In genomic region chr2:120434909-120435308, GRCh38 we compare ENCODE assay signal across 17 cellular contexts.
"Had no signal": no experiment of that assay in that cellular context is flagged by ENCODE, and none has a peak within 500 bp of the region (broad histone marks: within the 10 kb centered on the region; RNA-seq: fewer than 3 reads in every experiment).

No MANE protein-coding gene starts in this region.

- H3K9me3 ChIP-seq: left ventricle myocardium inferior, psoas muscle, transverse colon had no signal

- ATAC-seq: effector memory CD8-positive, alpha-beta T cell; right cardiac atrium had no signal

- H3K4me3 ChIP-seq: left ventricle myocardium inferior, psoas muscle, transverse colon had no signal

- H3K4me1 ChIP-seq: left ventricle myocardium inferior, psoas muscle, transverse colon had no signal

- H3K27ac ChIP-seq: left ventricle myocardium inferior, psoas muscle, transverse colon had no signal

- H3K36me3 ChIP-seq: left ventricle myocardium inferior, transverse colon had no signal

- DNase-seq: activated CD4-positive, alpha-beta T cell treated with anti-CD3 and anti-CD28 coated beads, Interleukin-2, amount 10 ng/mL, durations not matched to agents 24 days and 14 days; activated CD4-positive, CD25-positive, alpha-beta regulatory T cell; activated gamma-delta T cell treated with Interleukin-2 at 50 U/mL for 16 hours; activated T-cell treated with anti-CD3 and anti-CD28 coated beads for 4 hours; dermis blood vessel endothelial cell; effector memory CD8-positive, alpha-beta T cell; foreskin melanocyte; glutamatergic neuron; hippocampal formation; left ventricle myocardium inferior; mammary epithelial cell; nephron progenitor cell; psoas muscle; right cardiac atrium; T-helper 1 cell; T-helper 9 cell; transverse colon had no signal
